1 cellular context compared by ENCODE assay signal in the genomic region with DNA sequence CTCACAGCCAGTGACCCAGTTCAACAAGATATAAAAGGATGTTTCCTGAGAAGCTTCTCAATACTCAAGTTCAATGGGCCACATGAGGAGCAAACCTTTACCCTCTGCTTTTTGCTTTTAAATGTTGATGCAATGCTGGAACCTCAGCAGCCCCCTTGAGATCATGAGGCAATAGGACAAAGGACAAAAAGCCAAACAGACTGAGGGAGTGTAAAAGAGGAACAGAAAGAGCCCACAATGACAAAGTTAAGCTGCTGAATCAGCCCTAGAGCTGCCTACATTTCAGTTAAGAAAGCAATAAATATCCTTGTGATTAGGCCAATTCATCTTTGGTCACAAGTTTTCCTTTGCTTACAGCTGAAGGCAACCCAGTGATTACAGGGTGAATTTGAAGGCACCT.
TF ChIP-seq lines count a peak whose summit lies in the region.

No MANE protein-coding gene starts in this region.

TF ChIP-seq in GM12878, 131 proteins besides CTCF, POLR2A, EP300 and RAD21 (continued from another document):
- TF ChIP-seq CEBPZ (IDR thresholded peaks at IDR 0.05; ENCODE audit: low read depth, low read length) = 0 out of 2 replicates have a peak, but pooled peaks have one; percentile 45
- TF ChIP-seq NR2C2 (IDR thresholded peaks at IDR 0.05; ENCODE audit: borderline replicate concordance, control insufficient read depth, insufficient read length, low read depth) = no peak
- TF ChIP-seq, protein P1, sequence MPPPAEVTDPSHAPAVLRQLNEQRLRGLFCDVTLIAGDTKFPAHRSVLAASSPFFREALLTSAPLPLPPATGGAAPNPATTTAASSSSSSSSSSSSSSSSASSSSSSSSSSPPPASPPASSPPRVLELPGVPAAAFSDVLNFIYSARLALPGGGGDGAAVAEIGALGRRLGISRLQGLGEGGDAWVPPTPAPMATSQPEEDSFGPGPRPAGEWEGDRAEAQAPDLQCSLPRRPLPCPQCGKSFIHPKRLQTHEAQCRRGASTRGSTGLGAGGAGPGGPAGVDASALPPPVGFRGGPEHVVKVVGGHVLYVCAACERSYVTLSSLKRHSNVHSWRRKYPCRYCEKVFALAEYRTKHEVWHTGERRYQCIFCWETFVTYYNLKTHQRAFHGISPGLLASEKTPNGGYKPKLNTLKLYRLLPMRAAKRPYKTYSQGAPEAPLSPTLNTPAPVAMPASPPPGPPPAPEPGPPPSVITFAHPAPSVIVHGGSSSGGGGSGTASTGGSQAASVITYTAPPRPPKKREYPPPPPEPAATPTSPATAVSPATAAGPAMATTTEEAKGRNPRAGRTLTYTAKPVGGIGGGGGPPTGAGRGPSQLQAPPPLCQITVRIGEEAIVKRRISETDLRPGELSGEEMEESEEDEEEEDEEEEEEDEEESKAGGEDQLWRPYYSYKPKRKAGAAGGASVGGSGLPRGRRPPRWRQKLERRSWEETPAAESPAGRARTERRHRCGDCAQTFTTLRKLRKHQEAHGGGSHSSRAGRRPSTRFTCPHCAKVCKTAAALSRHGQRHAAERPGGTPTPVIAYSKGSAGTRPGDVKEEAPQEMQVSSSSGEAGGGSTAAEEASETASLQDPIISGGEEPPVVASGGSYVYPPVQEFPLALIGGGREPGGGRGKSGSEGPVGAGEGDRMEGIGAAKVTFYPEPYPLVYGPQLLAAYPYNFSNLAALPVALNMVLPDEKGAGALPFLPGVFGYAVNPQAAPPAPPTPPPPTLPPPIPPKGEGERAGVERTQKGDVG (CRISPR knock-in tag; IDR thresholded peaks at IDR 0.05) = no peak
- TF ChIP-seq, protein P2, sequence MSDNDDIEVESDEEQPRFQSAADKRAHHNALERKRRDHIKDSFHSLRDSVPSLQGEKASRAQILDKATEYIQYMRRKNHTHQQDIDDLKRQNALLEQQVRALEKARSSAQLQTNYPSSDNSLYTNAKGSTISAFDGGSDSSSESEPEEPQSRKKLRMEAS (IDR thresholded peaks at IDR 0.05; ENCODE audit: low read depth, low read length) = no peak
